In the genomic region with DNA sequence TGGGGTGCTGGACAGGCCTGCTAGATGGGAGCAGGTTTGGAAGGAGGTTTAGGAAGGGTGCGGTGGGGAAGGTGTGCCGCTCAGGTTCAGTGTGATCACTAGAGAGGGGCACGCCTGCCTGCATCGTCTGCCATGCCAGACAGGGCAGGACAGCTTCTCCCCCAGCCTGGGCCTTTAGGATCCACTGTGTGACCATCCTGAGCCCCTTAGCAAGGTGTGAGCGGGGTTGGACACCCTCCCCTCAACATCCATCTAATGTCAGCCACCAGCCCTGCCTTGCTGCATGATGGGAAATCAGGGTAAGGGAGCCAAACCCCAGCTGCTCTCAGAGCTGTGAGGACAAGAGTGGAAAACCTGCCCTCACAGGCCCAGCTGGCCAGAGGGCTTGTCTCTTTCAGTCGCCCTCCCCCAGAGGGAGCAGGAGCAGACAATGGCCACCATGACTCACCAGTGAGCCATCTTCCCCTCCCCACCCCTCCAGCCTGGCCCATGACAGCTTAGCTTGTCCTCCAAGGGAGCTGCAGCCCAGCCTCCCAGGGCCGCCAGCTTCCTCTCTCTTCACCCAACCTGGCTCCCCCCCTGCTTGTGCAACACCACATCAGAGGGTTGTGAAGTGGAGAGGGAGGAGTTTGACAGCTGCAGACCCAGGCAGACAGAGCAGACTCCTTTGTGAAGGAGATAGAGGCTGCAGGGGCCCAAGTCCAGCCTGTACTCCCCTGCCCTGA, we compare ENCODE assay signal across 8 cellular contexts. TPM values are rescaled to one million over a fixed set of nuclear protein-coding genes. Genes with fewer than 3 reads are reported as not detected.
DNase-seq lines count a peak whose midpoint lies in the region; ATAC-seq, FAIRE-seq and TF ChIP-seq lines count a peak whose summit lies in the region.

No MANE protein-coding gene starts in this region.

- H3K27ac ChIP-seq in A549 = peak overlapping the region; percentile 99 to 100

- peak overlapping the region; percentile 73 for H3K4me2 ChIP-seq in A549

- TF ChIP-seq CTCF in A549 (IDR thresholded peaks at IDR 0.05) = no peak

- in situ Hi-C loops in HAP-1 (cut with MboI; ENCODE audit: low sequenced_read_pairs) = no loop called here

- H3K27me3 ChIP-seq in HAP-1 (ENCODE audit: low read depth) = no peaks in the 10 kb centered on the region

- WGBS in A549 (ENCODE audit: missing lambda C conversion rate) = 32% methylated on average over 3 of the region's 7 CpGs

- TF ChIP-seq EP300 in A549 (IDR thresholded peaks at IDR 0.05) = peak; percentile 84 to 90; a peak in 4 of 5 replicates

- H3K36me3 ChIP-seq in HAP-1 (replicated peaks) = no peaks in the 10 kb centered on the region

- FAIRE-seq in A549 (lab: Jason Lieb, UNC) = no peak

- H3K9me3 ChIP-seq in A549 = no peaks in the 10 kb centered on the region
- H3K9me3 ChIP-seq in HAP-1 = no peaks in the 10 kb centered on the region

- TF ChIP-seq POLR2A in A549 (IDR thresholded peaks at IDR 0.05; ENCODE audit: low read length) = no peak

- no peak overlapping the region for H3K4me3 ChIP-seq in A549
- no peak overlapping the region for H3K4me3 ChIP-seq in HAP-1

- peak; percentile 96 to 98 for ATAC-seq in A549
- ATAC-seq in GM21723 (IDR thresholded peaks at IDR 0.05; ENCODE audit: unreplicated experiment) = no peak

- CTCF ChIA-PET in A549 (lab: Yijun Ruan, JAX) = interaction anchor here (0.7 to 89.2 kb wide), 6 partner anchors 10 to 146 kb away, joined by 3 to 3627 read pairs (median 4); partner anchors contain the start of genes KLHDC8A and NUAK2

- DNase-seq in A549 (ENCODE audit: low read depth in 1 of 2, low spot score in 1 of 2) = peak; percentile 98 to 99
- peak; percentile 67 to 92 for DNase-seq in HAP-1 (ENCODE audit: low spot score in 2 of 2)
- DNase-seq in NK-92 (lab: John Stamatoyannopoulos, UW; ENCODE audit: unreplicated experiment) = peak; percentile 44
- peak in 2 of 3 experiments; percentile 58 to 67 for DNase-seq in activated CD8-positive, alpha-beta memory T cell treated with anti-CD3 and anti-CD28 coated beads for 48 hours (ENCODE audit: low read depth in 2 of 3, low spot score in 2 of 3)
- peak; percentile 73 for DNase-seq in effector CD8-positive, alpha-beta T cell (lab: John Stamatoyannopoulos, UW)
- DNase-seq in lung microvascular endothelial cell (ENCODE audit: low read depth in 2 of 2) = peak; percentile 93 to 99
- peak; percentile 51 to 80 (median 74) for DNase-seq in stimulated activated CD4-positive, alpha-beta T cell treated with anti-CD3 and anti-CD28 coated beads, TNF-alpha, amount 100 ng/mL, for 48 hours (ENCODE audit: low read depth in 3 of 3)

- H3K4me1 ChIP-seq in A549 = peaks cover 68% of the 10 kb centered on the region
- peaks cover 31% of the 10 kb centered on the region for H3K4me1 ChIP-seq in HAP-1

- peak; percentile 33 to 59; a peak in 4 of 5 replicates for TF ChIP-seq RAD21 in A549 (conservative IDR thresholded peaks at IDR 0.05 in 1 of 2, IDR thresholded peaks at IDR 0.05 in 1 of 2)

- POLR2A ChIA-PET in A549 (lab: Yijun Ruan, JAX) = interaction anchor here (0.6 to 4.2 kb wide), 8 partner anchors 10 to 36 kb away, joined by 3 to 49 read pairs (median 5); no protein-coding TSS in a partner anchor

TF ChIP-seq in A549, 52 proteins besides CTCF, POLR2A, EP300 and RAD21:
- peak; percentile 64 for TF ChIP-seq SMC3 (IDR thresholded peaks at IDR 0.05)
- TF ChIP-seq, protein P1, sequence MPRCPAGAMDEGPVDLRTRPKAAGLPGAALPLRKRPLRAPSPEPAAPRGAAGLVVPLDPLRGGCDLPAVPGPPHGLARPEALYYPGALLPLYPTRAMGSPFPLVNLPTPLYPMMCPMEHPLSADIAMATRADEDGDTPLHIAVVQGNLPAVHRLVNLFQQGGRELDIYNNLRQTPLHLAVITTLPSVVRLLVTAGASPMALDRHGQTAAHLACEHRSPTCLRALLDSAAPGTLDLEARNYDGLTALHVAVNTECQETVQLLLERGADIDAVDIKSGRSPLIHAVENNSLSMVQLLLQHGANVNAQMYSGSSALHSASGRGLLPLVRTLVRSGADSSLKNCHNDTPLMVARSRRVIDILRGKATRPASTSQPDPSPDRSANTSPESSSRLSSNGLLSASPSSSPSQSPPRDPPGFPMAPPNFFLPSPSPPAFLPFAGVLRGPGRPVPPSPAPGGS (IDR thresholded peaks at IDR 0.05) = peak; percentile 67; the same call in 1 of the 3 replicates
- no peak for TF ChIP-seq EHMT2 (IDR thresholded peaks at IDR 0.05; ENCODE audit: low read depth)
- 0 out of 2 replicates have a peak, but pooled peaks have one; percentile 57 for TF ChIP-seq MAZ (IDR thresholded peaks at IDR 0.05; ENCODE audit: borderline replicate concordance, low read depth, low read length)
- TF ChIP-seq, protein P2, sequence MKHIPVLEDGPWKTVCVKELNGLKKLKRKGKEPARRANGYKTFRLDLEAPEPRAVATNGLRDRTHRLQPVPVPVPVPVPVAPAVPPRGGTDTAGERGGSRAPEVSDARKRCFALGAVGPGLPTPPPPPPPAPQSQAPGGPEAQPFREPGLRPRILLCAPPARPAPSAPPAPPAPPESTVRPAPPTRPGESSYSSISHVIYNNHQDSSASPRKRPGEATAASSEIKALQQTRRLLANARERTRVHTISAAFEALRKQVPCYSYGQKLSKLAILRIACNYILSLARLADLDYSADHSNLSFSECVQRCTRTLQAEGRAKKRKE (CRISPR knock-in tag; IDR thresholded peaks at IDR 0.05; ENCODE audit: low read depth) = peak; percentile 90; the same call in 1 of the 2 replicates
- no peak for TF ChIP-seq KDM1A (IDR thresholded peaks at IDR 0.05; ENCODE audit: low read depth)
- peak; percentile 86 for TF ChIP-seq HOXB13 (CRISPR knock-in tag; IDR thresholded peaks at IDR 0.05; ENCODE audit: low read depth)
- TF ChIP-seq HOXB5 (CRISPR knock-in tag; IDR thresholded peaks at IDR 0.05) = peak; percentile 90; the same call in 1 of the 2 replicates
- 0 out of 2 replicates have a peak, but pooled peaks have one; percentile 52 for TF ChIP-seq FOSB (CRISPR knock-in tag; IDR thresholded peaks at IDR 0.05)
- TF ChIP-seq FOSL2 (IDR thresholded peaks at IDR 0.05) = peak; percentile 93
- peak; percentile 99 for TF ChIP-seq FOSL2 (CRISPR knock-in tag; IDR thresholded peaks at IDR 0.05)
- peak; percentile 39 for TF ChIP-seq ZFP36 (IDR thresholded peaks at IDR 0.05; ENCODE audit: borderline replicate concordance, partially characterized antibody)
- peak; percentile 86 for TF ChIP-seq E2F6 (IDR thresholded peaks at IDR 0.05; ENCODE audit: borderline replicate concordance, low read depth)
- no peak for TF ChIP-seq ESRRA (IDR thresholded peaks at IDR 0.05; ENCODE audit: borderline replicate concordance, low read length)
- peak; percentile 85 for TF ChIP-seq JUNB (IDR thresholded peaks at IDR 0.05)
- TF ChIP-seq HDAC2 (IDR thresholded peaks at IDR 0.05) = no peak
- peak; percentile 83 for TF ChIP-seq MAX (IDR thresholded peaks at IDR 0.05)
- TF ChIP-seq FOXS1 (CRISPR knock-in tag; IDR thresholded peaks at IDR 0.05) = 0 out of 2 replicates have a peak, but pooled peaks have one; percentile 50
- peak; percentile 88 for TF ChIP-seq GATA3 (IDR thresholded peaks at IDR 0.05; ENCODE audit: borderline replicate concordance)
- TF ChIP-seq EHF (CRISPR knock-in tag; IDR thresholded peaks at IDR 0.05) = peak; percentile 74; the same call in 1 of the 2 replicates
- TF ChIP-seq RARB (CRISPR knock-in tag; IDR thresholded peaks at IDR 0.05) = no peak
- peak; percentile 19 for TF ChIP-seq CHD2 (IDR thresholded peaks at IDR 0.05; ENCODE audit: low read length, partially characterized antibody)
- no peak for TF ChIP-seq CBX2 (IDR thresholded peaks at IDR 0.05; ENCODE audit: borderline replicate concordance, low read depth)
- TF ChIP-seq JUN (IDR thresholded peaks at IDR 0.05) = peak; percentile 92 to 96
- TF ChIP-seq CEBPB (IDR thresholded peaks at IDR 0.05) = peak; percentile 92 to 99
- TF ChIP-seq MAFK (IDR thresholded peaks at IDR 0.05; ENCODE audit: partially characterized antibody) = no peak
- peak; percentile 67; the same call in 1 of the 2 replicates for TF ChIP-seq HEYL (CRISPR knock-in tag; IDR thresholded peaks at IDR 0.05)
- TF ChIP-seq PBX3 (IDR thresholded peaks at IDR 0.05) = peak; percentile 88

RNA-seq across cellular contexts. Expression of gene NUAK2, which starts 37.0 kb away (rescaled TPM):
- polyA plus RNA-seq in A549 (2011; rRNA removed) (22.6 and 29.7 TPM in 2 replicates), A549 (2017; fragmentation: RNase III; extraction: RNeasy Plus Mini Kit Qiagen cat#74134 plus additional on column Dnase treatment) (37.8 to 40.9 TPM (median 38.8 TPM) in 3 replicates)
- 31.1 and 44.6 TPM in 2 replicates for polyA plus RNA-seq in A549 (2012; cell fraction: cytosol; rRNA removed)
- 58.5 and 70.7 TPM in 2 replicates for polyA plus RNA-seq in A549 (2012; cell fraction: nucleus; rRNA removed)
- polyA minus RNA-seq in A549 (2011; rRNA and poly(A)+ RNA removed) = 34.3 and 54.4 TPM in 2 replicates
- total RNA-seq in lung microvascular endothelial cell = 2.6 and 3.8 TPM in 2 replicates

RNA-seq across cellular contexts. Expression of gene TMCC2, which starts 56.8 kb away (rescaled TPM):
- 1.6 and 1.7 TPM in 2 replicates for polyA plus RNA-seq in A549 (2011; rRNA removed)
- 3.3 and 3.8 TPM in 2 replicates for polyA plus RNA-seq in A549 (2012; cell fraction: cytosol; rRNA removed)
- 4.6 and 5.4 TPM in 2 replicates for polyA plus RNA-seq in A549 (2012; cell fraction: nucleus; rRNA removed)
- polyA plus RNA-seq in A549 (2017; fragmentation: RNase III; extraction: RNeasy Plus Mini Kit Qiagen cat#74134 plus additional on column Dnase treatment) = 2.9 to 3.7 TPM (median 3.2 TPM) in 3 replicates
- polyA minus RNA-seq in A549 (2011; rRNA and poly(A)+ RNA removed) = 2.6 and 3.4 TPM in 2 replicates
- 0.40 and 0.44 TPM in 2 replicates for total RNA-seq in lung microvascular endothelial cell

Comparison
In these comparisons a context has a peak if more than half of its experiments do, and no peak if none do; other contexts are left out.
1. DNase-seq: peak in every context shown above with its lines; median percentile 98 in A549; 96 in lung microvascular endothelial cell; 80 in HAP-1; 74 in stimulated activated CD4-positive, alpha-beta T cell treated with anti-CD3 and anti-CD28 coated beads, TNF-alpha, amount 100 ng/mL, for 48 hours; 73 in effector CD8-positive, alpha-beta T cell; 62 in activated CD8-positive, alpha-beta memory T cell treated with anti-CD3 and anti-CD28 coated beads for 48 hours; 44 in NK-92.